In the genomic region with DNA sequence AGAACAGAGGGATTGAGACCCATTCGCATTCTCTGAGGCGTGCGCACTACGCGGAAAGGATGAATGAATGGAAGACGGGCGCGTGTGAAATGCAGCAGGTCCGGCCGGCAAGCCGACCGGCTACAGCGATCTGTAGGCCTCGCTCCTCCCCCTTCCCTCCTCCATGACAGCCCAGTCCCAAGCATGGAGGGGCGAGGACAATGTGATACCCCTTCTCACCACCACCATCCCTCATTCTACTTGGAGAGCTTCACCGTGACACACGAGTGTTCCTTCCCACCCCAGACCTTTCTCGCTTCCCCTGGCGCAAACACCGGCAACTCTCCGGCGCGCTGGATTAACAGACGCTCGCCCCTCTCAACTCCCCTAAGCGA, we compare ENCODE assay signal across 1 cellular context.
TF ChIP-seq lines count a peak whose summit lies in the region.

No MANE protein-coding gene starts in this region.

TF ChIP-seq in HCT116, 20 proteins besides CTCF, POLR2A, EP300 and RAD21 (continued from another document):
- TF ChIP-seq JUND (IDR thresholded peaks at IDR 0.05) (no peak), YY1 (IDR thresholded peaks at IDR 0.05; ENCODE audit: extremely low read depth, insufficient replicate concordance, low read depth, low read length) (peak; percentile 70)
